20 cellular contexts compared by ENCODE assay signal in the genomic region with DNA sequence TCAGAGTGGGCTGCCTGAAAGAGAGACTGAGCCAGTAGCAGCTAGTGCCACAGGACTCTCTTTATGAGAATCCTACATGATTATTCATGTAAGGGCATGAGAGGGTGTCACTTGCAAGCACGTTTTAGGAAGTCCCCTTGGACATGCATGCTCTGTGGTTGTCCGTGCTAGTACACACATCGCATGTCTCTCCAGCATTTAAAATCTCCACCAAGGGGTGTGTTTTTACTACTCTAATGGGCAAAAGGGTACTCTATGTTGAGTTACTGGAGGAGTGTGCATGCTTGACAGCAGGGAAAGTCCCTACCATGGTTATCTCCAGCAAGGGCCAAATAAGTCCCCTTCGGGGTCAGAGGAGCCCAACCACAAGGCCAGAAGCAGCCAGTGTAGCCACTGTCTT.
DNase-seq lines count a peak whose midpoint lies in the region; ATAC-seq, FAIRE-seq and TF ChIP-seq lines count a peak whose summit lies in the region.
"Had no signal": no experiment of that assay in that cellular context is flagged by ENCODE, and none has a peak within 500 bp of the region (broad histone marks: within the 10 kb centered on the region; RNA-seq: fewer than 3 reads in every experiment).

No MANE protein-coding gene starts in this region.

- no peaks in the 10 kb centered on the region for H3K4me1 ChIP-seq in Caco-2
- H3K4me1 ChIP-seq: A549, adrenal gland, tibial nerve had no signal

- no peaks in the 10 kb centered on the region for H3K9me3 Mint-ChIP-seq in Caco-2 (ENCODE audit: unreplicated experiment)
- H3K9me3 Mint-ChIP-seq in mesothelial cell of epicardium: peaks cover 12% of the 10 kb centered on the region
- H3K9me3 Mint-ChIP-seq: CD8-positive, alpha-beta memory T cell had no signal

- CTCF ChIA-PET in Caco-2 (lab: Charles Lee): no interaction called here

- BruUV-seq in Caco-2 (replicated peaks; lab: Mats Ljungman, UMichigan): no TSS peak

- DNase-seq in GM12891 (ENCODE audit: insufficient read length, low spot score) (no peak), Caco-2 (no peak), mesothelial cell of epicardium (ENCODE audit: low spot score in 2 of 2, unreplicated experiment in 2 of 2) (no peak), DMS53 treated with DMSO at 0.1 percent for 48 hours (lab: John Stamatoyannopoulos, UW; ENCODE audit: unreplicated experiment) (no peak), hippocampal formation (lab: John Stamatoyannopoulos, UW) (no peak)
- DNase-seq: adrenal gland; CD8-positive, alpha-beta memory T cell; GDM1; head of caudate nucleus; left cardiac atrium; NCI-H1436; stimulated activated CD4-positive, alpha-beta T cell treated with anti-CD3 and anti-CD28 coated beads, Interleukin-15, amount 100 ng/mL, for 24 hours had no signal

- intact Hi-C loops in Caco-2 (cut with micrococcal nuclease; ENCODE audit: unreplicated experiment): no loop called here

- FAIRE-seq in GM12891 (lab: Jason Lieb, UNC): peak; percentile 38
- FAIRE-seq: A549, GM19239 had no signal

- peaks cover 9% of the 10 kb centered on the region for H3K27me3 Mint-ChIP-seq in Caco-2 (ENCODE audit: insufficient read depth, unreplicated experiment)
- peaks cover 26% of the 10 kb centered on the region for H3K27me3 Mint-ChIP-seq in mesothelial cell of epicardium (ENCODE audit: low read depth)
- H3K27me3 Mint-ChIP-seq: progenitor cell of endocrine pancreas had no signal

- H3K27ac Mint-ChIP-seq in Caco-2 (ENCODE audit: unreplicated experiment) (no peak overlapping the region), mesothelial cell of epicardium (no peak overlapping the region)
- H3K27ac Mint-ChIP-seq: progenitor cell of endocrine pancreas had no signal

- peak; percentile 38 for ATAC-seq in GM19324 (IDR thresholded peaks at IDR 0.05; ENCODE audit: low FRiP score, unreplicated experiment)
- ATAC-seq in HG02623 (IDR thresholded peaks at IDR 0.05; ENCODE audit: unreplicated experiment): peak; percentile 66
- ATAC-seq in HG03354 (IDR thresholded peaks at IDR 0.05; ENCODE audit: poor library complexity, severe bottlenecking, unreplicated experiment): peak; percentile 58
- ATAC-seq: A549, left cardiac atrium, Panc1 had no signal

- no peaks in the 10 kb centered on the region for H3K4me1 Mint-ChIP-seq in Caco-2 (ENCODE audit: low read depth, unreplicated experiment)
- no peaks in the 10 kb centered on the region for H3K4me1 Mint-ChIP-seq in mesothelial cell of epicardium
- H3K4me1 Mint-ChIP-seq: CD8-positive, alpha-beta memory T cell had no signal

- TF ChIP-seq CTCF in Caco-2 (IDR thresholded peaks at IDR 0.05; ENCODE audit: insufficient read depth in 1 of 2, low read depth in 1 of 2, low read length in 1 of 2, severe bottlenecking in 1 of 2, unreplicated experiment in 1 of 2) (no peak), mesothelial cell of epicardium (IDR thresholded peaks at IDR 0.05; ENCODE audit: unreplicated experiment) (no peak)

- TF ChIP-seq POLR2A in GM12891 (IDR thresholded peaks at IDR 0.05; ENCODE audit: low read depth, low read length): no peak

- H3K36me3 ChIP-seq in Caco-2 (ENCODE audit: control insufficient read depth, insufficient read depth, low read length): no peaks in the 10 kb centered on the region
- H3K36me3 ChIP-seq: adrenal gland, tibial nerve had no signal

- H3K4me3 Mint-ChIP-seq in Caco-2 (ENCODE audit: unreplicated experiment) (no peak overlapping the region), mesothelial cell of epicardium (no peak overlapping the region)
- H3K4me3 Mint-ChIP-seq: CD8-positive, alpha-beta memory T cell had no signal

- H3K27me3 ChIP-seq in Caco-2 (replicated peaks; ENCODE audit: control insufficient read depth, insufficient read depth, low read length): no peaks in the 10 kb centered on the region
- H3K27me3 ChIP-seq: tibial nerve had no signal

- H3K4me3 ChIP-seq in Caco-2 (ENCODE audit: low read depth, low read length): no peak overlapping the region
- H3K4me3 ChIP-seq: A549, adrenal gland, tibial nerve had no signal

- H3K36me3 Mint-ChIP-seq in Caco-2 (ENCODE audit: insufficient read depth, unreplicated experiment): no peaks in the 10 kb centered on the region
- H3K36me3 Mint-ChIP-seq in mesothelial cell of epicardium: peaks cover 2% of the 10 kb centered on the region
- H3K36me3 Mint-ChIP-seq: CD8-positive, alpha-beta memory T cell had no signal

- POLR2A ChIA-PET in Caco-2 (lab: Charles Lee): no interaction called here

- no peaks in the 10 kb centered on the region for H3K9me3 ChIP-seq in Caco-2
- H3K9me3 ChIP-seq: A549, adrenal gland, tibial nerve had no signal

TF ChIP-seq in GM12891, 5 proteins besides CTCF, POLR2A, EP300 and RAD21:
- TF ChIP-seq SPI1 (IDR thresholded peaks at IDR 0.05; ENCODE audit: low read depth, low read length) (no peak), POLR2AphosphoS5 (IDR thresholded peaks at IDR 0.05; ENCODE audit: low read depth, low read length) (no peak), PAX5 (IDR thresholded peaks at IDR 0.05; ENCODE audit: insufficient read depth, low read length, severe bottlenecking) (no peak), TAF1 (IDR thresholded peaks at IDR 0.05; ENCODE audit: low read depth, low read length) (no peak), POU2F2 (IDR thresholded peaks at IDR 0.05; ENCODE audit: low read depth, low read length) (peak; percentile 63; the same call in 1 of the 2 replicates)
